13 cellular contexts compared by ENCODE assay signal in the genomic region with DNA sequence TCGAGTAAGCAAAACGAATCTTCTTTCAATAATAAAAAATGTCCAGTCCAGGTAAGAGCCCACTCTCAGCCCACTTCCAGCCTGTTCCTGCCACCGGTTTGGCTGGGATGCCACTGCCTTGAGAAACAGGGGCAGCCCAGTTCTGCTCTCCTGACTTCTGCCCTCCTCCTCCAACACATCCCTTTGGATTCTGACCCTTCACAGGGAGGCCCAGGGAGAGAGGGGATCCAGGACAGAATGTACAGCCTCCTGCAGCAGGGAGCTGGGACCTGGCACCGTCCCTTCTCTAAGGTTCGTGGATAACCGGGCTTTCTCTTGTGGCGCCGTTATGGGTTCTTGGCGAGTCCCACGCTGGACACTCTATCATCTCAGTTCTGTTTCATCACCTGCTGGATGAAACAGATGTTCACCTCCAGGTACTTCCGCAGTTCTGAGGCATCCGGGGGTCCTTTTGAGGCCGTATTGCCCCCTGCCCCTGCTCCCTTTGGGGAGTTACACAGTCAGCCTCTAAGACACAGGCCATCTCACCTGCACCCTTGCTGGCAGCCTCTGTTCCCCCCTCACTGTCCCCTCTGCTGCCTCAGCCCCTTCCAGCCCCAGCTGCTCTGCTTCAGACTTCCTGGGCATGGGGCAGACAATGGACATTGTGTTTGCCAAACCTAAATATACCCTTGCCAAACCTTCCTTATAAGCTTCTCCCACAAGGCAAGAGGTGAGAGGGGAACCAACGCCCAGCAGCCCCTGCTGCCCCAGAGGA.
"Had no signal": no experiment of that assay in that cellular context is flagged by ENCODE, and none has a peak within 500 bp of the region (broad histone marks: within the 10 kb centered on the region; RNA-seq: fewer than 3 reads in every experiment).

No MANE protein-coding gene starts in this region.

- H3K36me3 ChIP-seq: gastroesophageal sphincter, spleen, transverse colon, vagina had no signal

- H3K27ac ChIP-seq: gastroesophageal sphincter, hepatocyte, spleen, transverse colon, vagina had no signal

- H3K27me3 ChIP-seq: gastroesophageal sphincter, hepatocyte, transverse colon, vagina had no signal

- H3K4me3 ChIP-seq: gastroesophageal sphincter, hepatocyte, spleen, transverse colon, vagina had no signal

- DNase-seq: activated CD4-positive, alpha-beta T cell treated with anti-CD3 and anti-CD28 coated beads for 48 hours; activated CD4-positive, alpha-beta T cell treated with anti-CD3 and anti-CD28 coated beads, Interleukin-2, amount 50 U/mL, for 48 hours; activated CD4-positive, CD25-positive, alpha-beta regulatory T cell; activated T-cell treated with anti-CD3 and anti-CD28 coated beads, Interleukin-2, amount 50 U/mL, for 48 hours; effector memory CD4-positive, alpha-beta T cell; naive thymus-derived CD8-positive, alpha-beta T cell; spleen; stimulated activated naive CD4-positive, alpha-beta T cell treated with Interleukin-2 at 50 U/mL for 16 hours; transverse colon had no signal

- ATAC-seq: gastroesophageal sphincter; left colon; naive thymus-derived CD8-positive, alpha-beta T cell had no signal

- H3K9me3 ChIP-seq: gastroesophageal sphincter, spleen, transverse colon, vagina had no signal

- H3K4me1 ChIP-seq: spleen, transverse colon, vagina had no signal

- H2AFZ ChIP-seq: hepatocyte had no signal

- H3K4me2 ChIP-seq: hepatocyte had no signal

- H3K79me2 ChIP-seq: hepatocyte had no signal
